1 cellular context compared by ENCODE assay signal in genomic region chr6:154961141-154961540, GRCh38.
TF ChIP-seq lines count a peak whose summit lies in the region.

No MANE protein-coding gene starts in this region.

TF ChIP-seq in A549, 52 proteins besides CTCF, POLR2A, EP300 and RAD21 (continued from another document):
- TF ChIP-seq USF2 (IDR thresholded peaks at IDR 0.05) = no peak
